16 cellular contexts compared by ENCODE assay signal in the genomic region with DNA sequence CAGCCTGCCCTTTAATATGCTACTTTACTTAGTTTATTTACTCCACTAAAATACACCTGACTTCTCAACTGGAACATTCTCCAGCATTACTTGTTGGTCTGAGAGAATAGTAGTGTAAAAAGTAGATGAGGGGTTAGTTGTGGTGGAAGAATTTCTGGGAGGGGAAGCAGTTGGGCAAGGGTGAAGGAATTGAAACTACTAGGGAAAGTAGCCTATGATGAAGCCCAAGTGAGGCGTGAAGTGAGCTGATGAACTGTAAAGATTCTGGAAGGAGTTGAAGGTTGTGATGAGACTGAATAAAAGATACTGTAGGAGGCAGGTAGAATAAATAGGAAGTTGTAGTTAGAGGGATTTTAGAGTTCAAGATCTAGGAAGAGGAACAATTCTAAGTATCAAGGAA.
A peak's percentile ranks its signal among the peaks of the same experiment; 100 is the strongest.
DNase-seq lines count a peak whose midpoint lies in the region; TF ChIP-seq lines count a peak whose summit lies in the region.
"Had no signal": no experiment of that assay in that cellular context is flagged by ENCODE, and none has a peak within 500 bp of the region (broad histone marks: within the 10 kb centered on the region; RNA-seq: fewer than 3 reads in every experiment).

No MANE protein-coding gene starts in this region.

- H3K4me3 Mint-ChIP-seq in activated CD4-positive, alpha-beta T cell treated with anti-CD3 and anti-CD28 coated beads, Interleukin-2, amount 10 ng/mL, durations not matched to agents 24 days and 14 days, result no peak overlapping the region
- H3K4me3 Mint-ChIP-seq: activated naive CD4-positive, alpha-beta T cell treated with anti-CD3 and anti-CD28 coated beads, Interleukin-2, amount 10 ng/mL, durations not matched to agents 7 days and 5 days; stimulated activated naive CD8-positive, alpha-beta T cell treated with anti-CD3 and anti-CD28 coated beads, Interleukin-15, amount 100 ng/mL, for 72 hours had no signal

- peaks cover 19% of the 10 kb centered on the region for H3K36me3 Mint-ChIP-seq in activated CD4-positive, alpha-beta T cell treated with anti-CD3 and anti-CD28 coated beads, Interleukin-2, amount 10 ng/mL, durations not matched to agents 24 days and 14 days (ENCODE audit: low read depth)

- H3F3A ChIP-seq in smooth muscle cell (ENCODE audit: low read depth), result peaks cover 6% of the 10 kb centered on the region

- H3K27me3 Mint-ChIP-seq in activated CD4-positive, alpha-beta T cell treated with anti-CD3 and anti-CD28 coated beads, Interleukin-2, amount 10 ng/mL, durations not matched to agents 24 days and 14 days, result no peaks in the 10 kb centered on the region
- H3K27me3 Mint-ChIP-seq: activated naive CD4-positive, alpha-beta T cell treated with anti-CD3 and anti-CD28 coated beads, Interleukin-2, amount 10 ng/mL, durations not matched to agents 7 days and 5 days; stimulated activated naive CD8-positive, alpha-beta T cell treated with anti-CD3 and anti-CD28 coated beads, Interleukin-15, amount 100 ng/mL, for 72 hours had no signal

- WGBS in smooth muscle cell (ENCODE audit: low lambda C conversion rate), result 100% methylated on average over 1 of the region's 1 CpG

- no peaks in the 10 kb centered on the region for H3K9me3 Mint-ChIP-seq in activated CD4-positive, alpha-beta T cell treated with anti-CD3 and anti-CD28 coated beads, Interleukin-2, amount 10 ng/mL, durations not matched to agents 24 days and 14 days
- H3K9me3 Mint-ChIP-seq: activated naive CD4-positive, alpha-beta T cell treated with anti-CD3 and anti-CD28 coated beads, Interleukin-2, amount 10 ng/mL, durations not matched to agents 7 days and 5 days; stimulated activated naive CD8-positive, alpha-beta T cell treated with anti-CD3 and anti-CD28 coated beads, Interleukin-15, amount 100 ng/mL, for 72 hours had no signal

- no peak for DNase-seq in activated CD4-positive, alpha-beta T cell treated with anti-CD3 and anti-CD28 coated beads, Interleukin-2, amount 10 ng/mL, durations not matched to agents 24 days and 14 days
- no peak for DNase-seq in activated CD4-positive, alpha-beta T cell treated with anti-CD3 and anti-CD28 coated beads, Interleukin-2, amount 50 U/mL, for 48 hours
- DNase-seq in NAMALWA (ENCODE audit: low spot score), result peak; percentile 13
- DNase-seq in dorsolateral prefrontal cortex, result no peak
- DNase-seq in smooth muscle cell (lab: John Stamatoyannopoulos, UW; ENCODE audit: unreplicated experiment), result no peak
- DNase-seq in NCI-H524 treated with DMSO at 0.1 percent for 48 hours (lab: John Stamatoyannopoulos, UW), result no peak
- DNase-seq in colonic mucosa, result no peak
- no peak for DNase-seq in NCI-H2107 (lab: John Stamatoyannopoulos, UW)
- DNase-seq: activated CD4-positive, alpha-beta T cell treated with anti-CD3 and anti-CD28 coated beads for 48 hours; activated naive CD4-positive, alpha-beta T cell treated with anti-CD3 and anti-CD28 coated beads, Interleukin-2, amount 10 ng/mL, durations not matched to agents 7 days and 5 days; head of caudate nucleus; mammary epithelial cell; NCI-H187 treated with DMSO at 0.1 percent for 48 hours; stimulated activated CD4-positive, alpha-beta T cell treated with anti-CD3 and anti-CD28 coated beads, Interleukin-15, amount 100 ng/mL, for 24 hours; stimulated activated naive CD8-positive, alpha-beta T cell treated with anti-CD3 and anti-CD28 coated beads, Interleukin-15, amount 100 ng/mL, for 72 hours had no signal

- peaks cover 53% of the 10 kb centered on the region for H3K79me2 ChIP-seq in smooth muscle cell (ENCODE audit: low read depth)

- H3K36me3 ChIP-seq in smooth muscle cell (ENCODE audit: low read depth) (peaks cover 14% of the 10 kb centered on the region), colonic mucosa (no peaks in the 10 kb centered on the region)

- H3K4me1 ChIP-seq in smooth muscle cell (ENCODE audit: low read depth) (no peaks in the 10 kb centered on the region), colonic mucosa (no peaks in the 10 kb centered on the region)

- TF ChIP-seq CTCF in dorsolateral prefrontal cortex (IDR thresholded peaks at IDR 0.05 in 54 of 56, conservative IDR thresholded peaks at IDR 0.05 in 2 of 56; ENCODE audit: low read depth in 1 of 56, partially characterized antibody in 56 of 56) (no peak), smooth muscle cell (IDR thresholded peaks at IDR 0.05; ENCODE audit: borderline replicate concordance, insufficient read depth, poor library complexity, severe bottlenecking) (no peak), colonic mucosa (IDR thresholded peaks at IDR 0.05) (no peak)

- H3K4me3 ChIP-seq in dorsolateral prefrontal cortex (no peak overlapping the region), smooth muscle cell (no peak overlapping the region), colonic mucosa (no peak overlapping the region)
- H3K4me3 ChIP-seq: SK-N-MC had no signal

- intact Hi-C loops in activated CD4-positive, alpha-beta T cell treated with anti-CD3 and anti-CD28 coated beads, Interleukin-2, amount 10 ng/mL, durations not matched to agents 24 days and 14 days (cut with micrococcal nuclease), result no loop called here
- intact Hi-C loops in dorsolateral prefrontal cortex (cut with DNase I) (no loop called here), colonic mucosa (cut with DNase I) (no loop called here)

- H2AFZ ChIP-seq in smooth muscle cell (ENCODE audit: low read depth), result no peak overlapping the region

- H3K27ac Mint-ChIP-seq in activated CD4-positive, alpha-beta T cell treated with anti-CD3 and anti-CD28 coated beads, Interleukin-2, amount 10 ng/mL, durations not matched to agents 24 days and 14 days, result peak overlapping the region; percentile 34
- H3K27ac Mint-ChIP-seq: activated naive CD4-positive, alpha-beta T cell treated with anti-CD3 and anti-CD28 coated beads, Interleukin-2, amount 10 ng/mL, durations not matched to agents 7 days and 5 days had no signal

- H3K9ac ChIP-seq in smooth muscle cell (ENCODE audit: low read depth) (no peak overlapping the region), colonic mucosa (ENCODE audit: low read depth in 2 of 2, low read length in 2 of 2) (no peak overlapping the region)

- H3K27ac ChIP-seq in dorsolateral prefrontal cortex (peak overlapping the region in 47 of 59 donors; percentile 0 to 80 (median 56)), smooth muscle cell (ENCODE audit: low read depth) (peak overlapping the region; percentile 15), colonic mucosa (no peak overlapping the region)
- H3K27ac ChIP-seq: SK-N-MC had no signal

- H3K27me3 ChIP-seq in dorsolateral prefrontal cortex (no peaks in the 10 kb centered on the region), smooth muscle cell (ENCODE audit: low read depth) (no peaks in the 10 kb centered on the region), colonic mucosa (no peaks in the 10 kb centered on the region)

- H4K20me1 ChIP-seq in smooth muscle cell (ENCODE audit: low read depth), result peaks cover 90% of the 10 kb centered on the region

- H3K4me2 ChIP-seq in smooth muscle cell, result no peak overlapping the region

- peaks cover 15% of the 10 kb centered on the region for H3K4me1 Mint-ChIP-seq in activated CD4-positive, alpha-beta T cell treated with anti-CD3 and anti-CD28 coated beads, Interleukin-2, amount 10 ng/mL, durations not matched to agents 24 days and 14 days

- H3K9me3 ChIP-seq in smooth muscle cell (replicated peaks; ENCODE audit: low read depth) (no peaks in the 10 kb centered on the region), colonic mucosa (no peaks in the 10 kb centered on the region)
